Comparison of ENCODE assay signal across 8 cellular contexts in the genomic region with DNA sequence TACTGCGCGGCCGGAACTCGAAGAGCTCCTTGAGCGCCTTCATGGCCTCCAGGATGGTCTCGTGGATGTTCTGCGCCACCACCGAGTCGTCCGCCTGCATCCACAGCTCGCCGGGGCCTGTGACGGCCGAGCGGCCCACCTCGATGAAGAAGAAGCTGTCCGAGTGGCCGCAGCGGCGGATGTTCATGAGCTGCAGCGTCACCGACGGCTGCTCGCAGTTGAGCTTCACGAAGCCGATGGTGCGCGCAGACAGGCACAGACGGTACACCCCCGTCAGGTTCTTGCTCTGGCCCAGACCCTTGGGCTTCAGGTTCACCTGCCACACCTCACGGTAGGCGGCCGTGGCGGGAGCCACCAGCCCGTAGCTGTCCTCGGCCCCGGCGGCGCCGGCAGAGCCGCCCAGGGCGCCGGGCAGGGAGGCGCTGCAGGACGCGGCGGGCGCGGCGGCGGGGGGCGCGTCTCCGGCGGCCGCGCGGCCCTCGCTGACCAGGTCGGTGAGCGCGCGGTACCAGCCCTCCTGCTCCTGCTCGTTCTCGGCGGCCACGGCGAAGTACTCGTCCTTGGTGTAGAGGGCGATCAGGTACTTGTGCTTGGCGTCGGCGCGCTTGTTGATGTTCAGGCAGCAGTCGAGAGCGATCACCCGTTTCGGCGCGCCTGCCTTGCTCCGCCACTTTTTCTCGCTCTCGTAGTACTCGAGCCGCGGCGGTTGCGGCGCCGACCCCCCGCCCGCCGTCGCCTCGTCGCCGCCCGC. TPM values are rescaled to one million over a fixed set of nuclear protein-coding genes. Genes with fewer than 3 reads are reported as not detected.
DNase-seq lines count a peak whose midpoint lies in the region; ATAC-seq, FAIRE-seq and TF ChIP-seq lines count a peak whose summit lies in the region.

No MANE protein-coding gene starts in this region.

- H3K27ac ChIP-seq in SK-N-MC (peak overlapping the region; percentile 96), brain microvascular endothelial cell (peak overlapping the region; percentile 78), kidney (ENCODE audit: low read depth in 2 of 2, low read length in 2 of 2) (peak overlapping the region; percentile 91 to 93)

- DNase-seq in CD1c-positive myeloid dendritic cell (ENCODE audit: extremely low spot score), result peak; percentile 28
- DNase-seq in HK-2 (ENCODE audit: unreplicated experiment), result peak; percentile 62
- no peak for DNase-seq in SK-N-MC (ENCODE audit: low read depth, low spot score)
- DNase-seq in brain microvascular endothelial cell, result peak; percentile 42
- DNase-seq in kidney, result peak; percentile 89
- DNase-seq in stimulated activated CD4-positive, alpha-beta T cell treated with anti-CD3 and anti-CD28 coated beads, Interleukin-4, amount 100 ng/mL, for 1 hour, result peak; percentile 51
- no peak for DNase-seq in inferior parietal cortex (ENCODE audit: extremely low spot score)

- intact Hi-C loops in kidney (cut with DNase I), result no loop called here

- H3K9me3 ChIP-seq in SK-N-MC (ENCODE audit: low read depth, low read length) (no peaks in the 10 kb centered on the region), kidney (ENCODE audit: control insufficient read depth in 1 of 2, low read length in 2 of 2) (no peaks in the 10 kb centered on the region)

- H3K36me3 ChIP-seq in SK-N-MC (ENCODE audit: insufficient read depth, low read length) (peaks cover 47% of the 10 kb centered on the region), brain microvascular endothelial cell (replicated peaks) (peaks cover 17% of the 10 kb centered on the region), kidney (ENCODE audit: control insufficient read depth in 1 of 2, insufficient read depth in 2 of 2, low read length in 2 of 2) (no peaks in the 10 kb centered on the region)

- no peak for FAIRE-seq in kidney (lab: Jason Lieb, UNC)

- H3K4me3 ChIP-seq in SK-N-MC (peak overlapping the region; percentile 98), brain microvascular endothelial cell (ENCODE audit: low read depth, low read length) (peak overlapping the region; percentile 61), kidney (ENCODE audit: low read length in 2 of 2) (peak overlapping the region; percentile 58 to 72)

- no peak for TF ChIP-seq CTCF in brain microvascular endothelial cell (IDR thresholded peaks at IDR 0.05; ENCODE audit: low read depth, low read length, missing control alignments)
- TF ChIP-seq CTCF in kidney (IDR thresholded peaks at IDR 0.05; ENCODE audit: borderline replicate concordance, extremely low read depth, insufficient read depth), result no peak

- in situ Hi-C loops in brain microvascular endothelial cell (cut with HindIII; ENCODE audit: low pct_ligation_motif_present, low sequenced_read_pairs), result loop anchor here (25.0 kb wide), 1 partner anchor 327 kb away; no protein-coding TSS in a partner anchor

- no peak for ATAC-seq in GM21360 (IDR thresholded peaks at IDR 0.05; ENCODE audit: unreplicated experiment)

- H3K27me3 ChIP-seq in brain microvascular endothelial cell (replicated peaks), result no peaks in the 10 kb centered on the region

- peaks cover 5 to 14% of the 10 kb centered on the region in 2 donors for H3K4me1 ChIP-seq in kidney (ENCODE audit: control insufficient read depth in 1 of 2, insufficient read depth in 1 of 2, low read depth in 1 of 2, low read length in 2 of 2)

- H3K9ac ChIP-seq in SK-N-MC (ENCODE audit: insufficient read length) (peak overlapping the region; percentile 87), kidney (ENCODE audit: low read length in 2 of 2) (peak overlapping the region; percentile 39 to 73)

RNA-seq across cellular contexts. Expression of gene IRS2, which starts 1.1 kb away (rescaled TPM):
- 12.9 TPM for total RNA-seq in kidney
- polyA plus RNA-seq in kidney (ENCODE audit: insufficient read depth, low read depth, low replicate concordance), result 2.1 TPM

Comparison
In these comparisons a context has a peak if more than half of its experiments do, and no peak if none do; other contexts are left out.
1. DNase-seq: peak in CD1c-positive myeloid dendritic cell (single experiment), HK-2 (single experiment), brain microvascular endothelial cell (single experiment), kidney (single experiment) and stimulated activated CD4-positive, alpha-beta T cell treated with anti-CD3 and anti-CD28 coated beads, Interleukin-4, amount 100 ng/mL, for 1 hour (single experiment); none in SK-N-MC (single experiment) and inferior parietal cortex (single experiment).
2. Peak in every context shown above with its lines, with median percentiles within 50 percentile points of each other: H3K27ac ChIP-seq and H3K4me3 ChIP-seq.